Comparison of ENCODE assay signal across 1 cellular context in genomic region chr18:6773777-6774176, GRCh38.
TF ChIP-seq lines count a peak whose summit lies in the region.

No MANE protein-coding gene starts in this region.

TF ChIP-seq in endothelial cell of umbilical vein, 7 proteins besides CTCF, POLR2A, EP300 and RAD21 (continued from another document):
- TF ChIP-seq FOS (IDR thresholded peaks at IDR 0.05; ENCODE audit: borderline replicate concordance, insufficient read depth, low read length) (no peak), EZH2 (IDR thresholded peaks at IDR 0.05; ENCODE audit: borderline replicate concordance, low read depth, low read length, severe bottlenecking) (no peak), POLR2AphosphoS5 (IDR thresholded peaks at IDR 0.05; ENCODE audit: insufficient read depth, low read depth, low read length) (no peak)
TF ChIP-seq in endothelial cell of umbilical vein: peak in this region for 0.
